8 cellular contexts compared by ENCODE assay signal in genomic region chr3:31531992-31532586, GRCh38. TPM values are rescaled to one million over a fixed set of nuclear protein-coding genes. Genes with fewer than 3 reads are reported as not detected.
A peak's percentile ranks its signal among the peaks of the same experiment; 100 is the strongest.
DNase-seq lines count a peak whose midpoint lies in the region; ATAC-seq and TF ChIP-seq lines count a peak whose summit lies in the region.

No MANE protein-coding gene starts in this region.

- TF ChIP-seq POLR2A in prostate gland (IDR thresholded peaks at IDR 0.05): no peak

- peak; percentile 74 for ATAC-seq in GM18499 (IDR thresholded peaks at IDR 0.05; ENCODE audit: insufficient read depth, unreplicated experiment)
- ATAC-seq in HG02943 (IDR thresholded peaks at IDR 0.05; ENCODE audit: low read depth, unreplicated experiment): peak; percentile 80
- peak; percentile 96 for ATAC-seq in left ventricle myocardium superior

- 0% methylated on average over 19 of the region's 73 CpGs for WGBS in prostate gland
- WGBS in urinary bladder: under 1% methylated on average over 73 of the region's 73 CpGs

- peak overlapping the region; percentile 91 to 96 for H3K27ac ChIP-seq in prostate gland
- H3K27ac ChIP-seq in urinary bladder (ENCODE audit: low read depth): peak overlapping the region; percentile 86

- H3K36me3 ChIP-seq in prostate gland (no peaks in the 10 kb centered on the region), urinary bladder (ENCODE audit: insufficient read depth) (no peaks in the 10 kb centered on the region)

- DNase-seq in NCI-H187 (lab: John Stamatoyannopoulos, UW) (peak; percentile 82 to 91), T-helper 2 cell (peak; percentile 96 to 99 (median 99)), anterior cingulate cortex (lab: John Stamatoyannopoulos, UW) (peak; percentile 89 to 99 (median 98)), left ventricle myocardium superior (peak; percentile 100), prostate gland (ENCODE audit: low spot score) (peak; percentile 99)

- H3K4me1 ChIP-seq in prostate gland (replicated peaks) (peaks cover 9% of the 10 kb centered on the region), urinary bladder (ENCODE audit: insufficient read depth) (peaks cover 1% of the 10 kb centered on the region)

- intact Hi-C loops in left ventricle myocardium superior (cut with micrococcal nuclease) (no loop called here), prostate gland (cut with DNase I) (loop anchor here (10.0 kb wide), 3 partner anchors 233 to 613 kb away; no protein-coding TSS in a partner anchor)

- TF ChIP-seq CTCF in prostate gland (IDR thresholded peaks at IDR 0.05): peak; percentile 7 to 60 (median 26)

- H3K4me3 ChIP-seq in prostate gland: peak overlapping the region; percentile 88 to 89
- H3K4me3 ChIP-seq in urinary bladder (ENCODE audit: low read depth, low read length): peak overlapping the region; percentile 94

- no peaks in the 10 kb centered on the region for H3K9me3 ChIP-seq in prostate gland

- no peaks in the 10 kb centered on the region for H3K27me3 ChIP-seq in prostate gland (replicated peaks; ENCODE audit: insufficient read depth)

RNA-seq across cellular contexts. Expression of gene STT3B, which starts 0.6 kb away (rescaled TPM):
- total RNA-seq in left ventricle myocardium superior (97.7 TPM), prostate gland (100 to 1,000 TPM; 106 to 132 TPM), urinary bladder (220 TPM)
- polyA plus RNA-seq in urinary bladder: 57.2 TPM

Comparison
In these comparisons a context has a peak if more than half of its experiments do, and no peak if none do; other contexts are left out.
1. Peak in every context shown above with its lines: DNase-seq, ATAC-seq, H3K4me3 ChIP-seq and H3K27ac ChIP-seq.